Comparison of ENCODE assay signal across 21 cellular contexts in genomic region chr2:42888846-42889245, GRCh38.
"Had no signal": no experiment of that assay in that cellular context is flagged by ENCODE, and none has a peak within 500 bp of the region (broad histone marks: within the 10 kb centered on the region; RNA-seq: fewer than 3 reads in every experiment).

No MANE protein-coding gene starts in this region.

- H3K36me3 Mint-ChIP-seq: activated CD8-positive, alpha-beta memory T cell treated with anti-CD3 and anti-CD28 coated beads, Interleukin-2, amount 10 ng/mL, durations not matched to agents 7 days and 5 days; activated naive CD4-positive, alpha-beta T cell treated with anti-CD3 and anti-CD28 coated beads, Interleukin-2, amount 50 U/mL, for 72 hours had no signal

- H3K27ac ChIP-seq: PC-9 had no signal

- H3K27ac Mint-ChIP-seq: activated CD4-positive, alpha-beta T cell treated with anti-CD3 and anti-CD28 coated beads, Interleukin-2, amount 10 ng/mL, durations not matched to agents 24 days and 14 days; activated CD8-positive, alpha-beta memory T cell treated with anti-CD3 and anti-CD28 coated beads, Interleukin-2, amount 10 ng/mL, durations not matched to agents 7 days and 5 days; activated naive CD4-positive, alpha-beta T cell treated with anti-CD3 and anti-CD28 coated beads, Interleukin-2, amount 50 U/mL, for 72 hours; activated T-cell treated with anti-CD3 and anti-CD28 coated beads, Interleukin-2, amount 50 U/mL, for 24 hours; activated T-helper 1 cell treated with anti-CD3 and anti-CD28 coated beads, Interleukin-12 subunit alpha, Interleukin-12 subunit beta, Interleukin-2, Interleukin-4 antibody, amounts not matched to agents 30 ng/mL and 10 ng/mL and 1 ng/mL, durations not matched to agents 14 hours and 24 hours and 36 hours; T-helper 17 cell; WTC11 had no signal

- H3K4me1 Mint-ChIP-seq: activated CD4-positive, alpha-beta T cell treated with anti-CD3 and anti-CD28 coated beads, Interleukin-2, amount 10 ng/mL, durations not matched to agents 24 days and 14 days; activated CD8-positive, alpha-beta memory T cell treated with anti-CD3 and anti-CD28 coated beads, Interleukin-2, amount 10 ng/mL, durations not matched to agents 7 days and 5 days; T-helper 17 cell had no signal

- DNase-seq: activated CD4-positive, alpha-beta T cell treated with anti-CD3 and anti-CD28 coated beads for 1 hour; activated CD4-positive, alpha-beta T cell treated with anti-CD3 and anti-CD28 coated beads, Interleukin-2, amount 10 ng/mL, durations not matched to agents 24 days and 14 days; activated CD4-positive, alpha-beta T cell treated with anti-CD3 and anti-CD28 coated beads, Interleukin-2, amount 50 U/mL, for 48 hours; activated CD8-positive, alpha-beta memory T cell treated with anti-CD3 and anti-CD28 coated beads, Interleukin-2, amount 10 ng/mL, durations not matched to agents 7 days and 5 days; activated effector memory CD4-positive, alpha-beta T cell treated with Interleukin-2 at 50 U/mL for 16 hours; activated naive CD4-positive, alpha-beta T cell; activated T-cell treated with anti-CD3 and anti-CD28 coated beads, Interleukin-2, amount 50 U/mL, for 24 hours; MM.1S; NCI-H1105 treated with DMSO at 0.1 percent for 48 hours; NCI-H1436 treated with DMSO at 0.1 percent for 48 hours; NCI-H187; NCI-H2081 treated with DMSO at 0.1 percent for 48 hours; NCI-H446; NCI-H524; PC-9; SIG-M5; T-helper 17 cell; T-helper 9 cell had no signal

- H3K4me3 Mint-ChIP-seq: activated CD4-positive, alpha-beta T cell treated with anti-CD3 and anti-CD28 coated beads, Interleukin-2, amount 10 ng/mL, durations not matched to agents 24 days and 14 days; activated CD8-positive, alpha-beta memory T cell treated with anti-CD3 and anti-CD28 coated beads, Interleukin-2, amount 10 ng/mL, durations not matched to agents 7 days and 5 days; activated T-cell treated with anti-CD3 and anti-CD28 coated beads, Interleukin-2, amount 50 U/mL, for 24 hours; activated T-helper 1 cell treated with anti-CD3 and anti-CD28 coated beads, Interleukin-12 subunit alpha, Interleukin-12 subunit beta, Interleukin-2, Interleukin-4 antibody, amounts not matched to agents 30 ng/mL and 10 ng/mL and 1 ng/mL, durations not matched to agents 14 hours and 24 hours and 36 hours; T-helper 17 cell; WTC11 had no signal

- H3K9me3 Mint-ChIP-seq: activated CD4-positive, alpha-beta T cell treated with anti-CD3 and anti-CD28 coated beads, Interleukin-2, amount 10 ng/mL, durations not matched to agents 24 days and 14 days had no signal

- ATAC-seq: activated CD8-positive, alpha-beta memory T cell treated with anti-CD3 and anti-CD28 coated beads, Interleukin-2, amount 10 ng/mL, durations not matched to agents 7 days and 5 days; activated naive CD4-positive, alpha-beta T cell treated with anti-CD3 and anti-CD28 coated beads, Interleukin-2, amount 50 U/mL, for 72 hours; T-helper 17 cell; WTC11 had no signal

- H3K4me2 ChIP-seq: PC-9 had no signal

- H3K4me3 ChIP-seq: PC-9 had no signal

- H2AFZ ChIP-seq: PC-9 had no signal

- H3K27me3 Mint-ChIP-seq: activated CD4-positive, alpha-beta T cell treated with anti-CD3 and anti-CD28 coated beads, Interleukin-2, amount 10 ng/mL, durations not matched to agents 24 days and 14 days had no signal
